Comparison of ENCODE assay signal across 15 cellular contexts in genomic region chr3:64010199-64010598, GRCh38. TPM values are rescaled to one million over a fixed set of nuclear protein-coding genes. Genes with fewer than 3 reads are reported as not detected.
DNase-seq lines count a peak whose midpoint lies in the region; ATAC-seq and TF ChIP-seq lines count a peak whose summit lies in the region.
"Had no signal": no experiment of that assay in that cellular context is flagged by ENCODE, and none has a peak within 500 bp of the region (broad histone marks: within the 10 kb centered on the region; RNA-seq: fewer than 3 reads in every experiment).

No MANE protein-coding gene starts in this region.

- no peak for TF ChIP-seq EP300 in gastroesophageal sphincter (IDR thresholded peaks at IDR 0.05)

- ATAC-seq in activated naive CD4-positive, alpha-beta T cell treated with anti-CD3 and anti-CD28 coated beads, Interleukin-2, amount 50 U/mL, for 72 hours: no peak
- ATAC-seq in gastroesophageal sphincter (no peak), GM18502 (IDR thresholded peaks at IDR 0.05; ENCODE audit: poor library complexity, unreplicated experiment) (no peak), HG02970 (IDR thresholded peaks at IDR 0.05; ENCODE audit: low FRiP score, unreplicated experiment) (no peak)

- H3K4me1 ChIP-seq in gastroesophageal sphincter: peaks cover 0 to 41% (median 0%) of the 10 kb centered on the region in 3 donors

- H3K36me3 Mint-ChIP-seq in activated naive CD4-positive, alpha-beta T cell treated with anti-CD3 and anti-CD28 coated beads, Interleukin-2, amount 50 U/mL, for 72 hours: peaks cover 28 to 48% of the 10 kb centered on the region in 2 donors
- peaks cover 45% of the 10 kb centered on the region for H3K36me3 Mint-ChIP-seq in activated naive CD8-positive, alpha-beta T cell treated with anti-CD3 and anti-CD28 coated beads for 36 hours

- no peaks in the 10 kb centered on the region for H3K9me3 ChIP-seq in gastroesophageal sphincter

- peaks cover 4 to 100% of the 10 kb centered on the region in 2 donors for H3K36me3 ChIP-seq in gastroesophageal sphincter

- no peaks in the 10 kb centered on the region for H3K9me3 Mint-ChIP-seq in activated naive CD4-positive, alpha-beta T cell treated with anti-CD3 and anti-CD28 coated beads, Interleukin-2, amount 50 U/mL, for 72 hours
- no peaks in the 10 kb centered on the region for H3K9me3 Mint-ChIP-seq in activated naive CD8-positive, alpha-beta T cell treated with anti-CD3 and anti-CD28 coated beads for 36 hours

- no peak overlapping the region for H3K4me3 Mint-ChIP-seq in activated naive CD8-positive, alpha-beta T cell treated with anti-CD3 and anti-CD28 coated beads for 36 hours

- DNase-seq in activated naive CD4-positive, alpha-beta T cell treated with anti-CD3 and anti-CD28 coated beads, Interleukin-2, amount 50 U/mL, for 72 hours (ENCODE audit: low spot score in 2 of 2): no peak
- no peak for DNase-seq in activated naive CD4-positive, alpha-beta T cell (lab: John Stamatoyannopoulos, UW)
- DNase-seq in activated naive CD8-positive, alpha-beta T cell treated with anti-CD3 and anti-CD28 coated beads for 36 hours: no peak
- DNase-seq in RKO (ENCODE audit: low spot score): no peak
- DNase-seq: AML-193, DMS79 treated with DMSO at 0.1 percent for 48 hours, NCI-H1092 treated with DMSO at 0.1 percent for 48 hours, NCI-H146, NCI-H2081, NCI-H2171 treated with DMSO at 0.1 percent for 48 hours, Right ventricle myocardium superior had no signal

- peak overlapping the region; percentile 40 to 63 (median 48) for H3K27ac ChIP-seq in gastroesophageal sphincter
- H3K27ac ChIP-seq: C4-2B had no signal

- H3K27me3 Mint-ChIP-seq in activated naive CD8-positive, alpha-beta T cell treated with anti-CD3 and anti-CD28 coated beads for 36 hours: no peaks in the 10 kb centered on the region

- H3K4me1 Mint-ChIP-seq in activated naive CD8-positive, alpha-beta T cell treated with anti-CD3 and anti-CD28 coated beads for 36 hours: peaks cover 46% of the 10 kb centered on the region

- no peak overlapping the region for H3K4me3 ChIP-seq in gastroesophageal sphincter

- 67 to 80% methylated on average over 5 of the region's 5 CpGs for WGBS in gastroesophageal sphincter (ENCODE audit: low coverage in 1 of 2), 2 donors

- no peaks in the 10 kb centered on the region for H3K27me3 ChIP-seq in gastroesophageal sphincter

- no peak for TF ChIP-seq POLR2A in gastroesophageal sphincter (IDR thresholded peaks at IDR 0.05)

- H3K27ac Mint-ChIP-seq in activated naive CD4-positive, alpha-beta T cell treated with anti-CD3 and anti-CD28 coated beads, Interleukin-2, amount 50 U/mL, for 72 hours: peak overlapping the region; percentile 37 to 38
- H3K27ac Mint-ChIP-seq in activated naive CD8-positive, alpha-beta T cell treated with anti-CD3 and anti-CD28 coated beads for 36 hours: peak overlapping the region; percentile 44

- TF ChIP-seq CTCF in gastroesophageal sphincter (IDR thresholded peaks at IDR 0.05): no peak

RNA-seq across cellular contexts. Expression of gene PSMD6, which starts 13.1 kb away (rescaled TPM):
- total RNA-seq in activated naive CD4-positive, alpha-beta T cell treated with anti-CD3 and anti-CD28 coated beads, Interleukin-2, amount 50 U/mL, for 72 hours: 100 to 1,000 TPM in 1 of 2 donors, 10 to 100 TPM in 1; 87.1 to 166 TPM
- total RNA-seq in activated naive CD8-positive, alpha-beta T cell treated with anti-CD3 and anti-CD28 coated beads for 36 hours: 100 to 1,000 TPM; 130 to 132 TPM
- 10 to 100 TPM; 73.1 to 97.4 (median 79.5) TPM for total RNA-seq in gastroesophageal sphincter
